In genomic region chr6:167444602-167445346, GRCh38 we compare ENCODE assay signal across 28 cellular contexts.
"Had no signal": no experiment of that assay in that cellular context is flagged by ENCODE, and none has a peak within 500 bp of the region (broad histone marks: within the 10 kb centered on the region; RNA-seq: fewer than 3 reads in every experiment).

No MANE protein-coding gene starts in this region.

- H3K27me3 Mint-ChIP-seq: activated CD4-positive, alpha-beta memory T cell treated with anti-CD3 and anti-CD28 coated beads for 36 hours; progenitor cell of endocrine pancreas; stimulated activated naive B cell treated with anti-CD40 and anti-IgM and Interleukin-4, amounts not matched to agents 10 μg/mL and 1 μg/mL and 100 μg/mL, for 72 hours had no signal

- H3K27me3 ChIP-seq: ascending aorta, brain microvascular endothelial cell, left lung, sigmoid colon, stomach, thyroid gland, upper lobe of left lung, vagina had no signal

- H3K4me3 Mint-ChIP-seq: activated CD4-positive, alpha-beta memory T cell treated with anti-CD3 and anti-CD28 coated beads for 36 hours; activated naive CD4-positive, alpha-beta T cell treated with anti-CD3 and anti-CD28 coated beads, Interleukin-2, amount 10 ng/mL, durations not matched to agents 7 days and 5 days; activated naive CD8-positive, alpha-beta T cell treated with anti-CD3 and anti-CD28 coated beads, Interleukin-2, amount 10 ng/mL, durations not matched to agents 7 days and 5 days; activated T-cell treated with anti-CD3 and anti-CD28 coated beads, Interleukin-2, amount 50 U/mL, for 24 hours; natural killer cell; stimulated activated naive B cell treated with anti-CD40 and anti-IgM and Interleukin-4, amounts not matched to agents 10 μg/mL and 1 μg/mL and 100 μg/mL, for 72 hours had no signal

- H3K36me3 ChIP-seq: ascending aorta, brain microvascular endothelial cell, left lung, lower lobe of right lung, neutrophil, sigmoid colon, stomach, thyroid gland, upper lobe of left lung, vagina, WERI-Rb-1 had no signal

- H3K9me3 ChIP-seq: ascending aorta, left lung, lower lobe of right lung, neutrophil, sigmoid colon, stomach, thyroid gland, upper lobe of left lung, vagina had no signal

- DNase-seq: activated CD4-positive, alpha-beta memory T cell treated with anti-CD3 and anti-CD28 coated beads for 36 hours; activated CD4-positive, alpha-beta T cell treated with anti-CD3 and anti-CD28 coated beads for 48 hours; activated CD8-positive, alpha-beta memory T cell treated with anti-CD3 and anti-CD28 coated beads, Interleukin-2, amount 50 U/mL, for 4 hours; activated gamma-delta T cell; activated naive CD4-positive, alpha-beta T cell treated with anti-CD3 and anti-CD28 coated beads, Interleukin-2, amount 10 ng/mL, durations not matched to agents 7 days and 5 days; activated naive CD8-positive, alpha-beta T cell treated with anti-CD3 and anti-CD28 coated beads, Interleukin-2, amount 10 ng/mL, durations not matched to agents 7 days and 5 days; activated T-cell treated with anti-CD3 and anti-CD28 coated beads, Interleukin-2, amount 50 U/mL, for 24 hours; brain microvascular endothelial cell; cortex of kidney; foreskin fibroblast; left lung; lower lobe of right lung; mesenchymal stem cell; natural killer cell; sigmoid colon; small intestine; stimulated activated CD4-positive, alpha-beta T cell treated with anti-CD3 and anti-CD28 coated beads, Interleukin-4, amount 100 ng/mL, for 24 hours; stimulated activated naive B cell treated with anti-CD40 and anti-IgM and Interleukin-4, amounts not matched to agents 10 μg/mL and 1 μg/mL and 100 μg/mL, for 72 hours; stomach; T-helper 9 cell; thyroid gland; upper lobe of left lung; WERI-Rb-1 had no signal

- H3K4me1 ChIP-seq: ascending aorta, left lung, thyroid gland, vagina had no signal

- H3K9me3 Mint-ChIP-seq: activated CD4-positive, alpha-beta memory T cell treated with anti-CD3 and anti-CD28 coated beads for 36 hours; activated naive CD4-positive, alpha-beta T cell treated with anti-CD3 and anti-CD28 coated beads, Interleukin-2, amount 10 ng/mL, durations not matched to agents 7 days and 5 days; activated naive CD8-positive, alpha-beta T cell treated with anti-CD3 and anti-CD28 coated beads, Interleukin-2, amount 10 ng/mL, durations not matched to agents 7 days and 5 days; activated T-cell treated with anti-CD3 and anti-CD28 coated beads, Interleukin-2, amount 50 U/mL, for 24 hours; natural killer cell; stimulated activated naive B cell treated with anti-CD40 and anti-IgM and Interleukin-4, amounts not matched to agents 10 μg/mL and 1 μg/mL and 100 μg/mL, for 72 hours had no signal

- H3K36me3 Mint-ChIP-seq: activated CD4-positive, alpha-beta memory T cell treated with anti-CD3 and anti-CD28 coated beads for 36 hours; activated naive CD4-positive, alpha-beta T cell treated with anti-CD3 and anti-CD28 coated beads, Interleukin-2, amount 10 ng/mL, durations not matched to agents 7 days and 5 days; activated naive CD8-positive, alpha-beta T cell treated with anti-CD3 and anti-CD28 coated beads, Interleukin-2, amount 10 ng/mL, durations not matched to agents 7 days and 5 days; natural killer cell; stimulated activated naive B cell treated with anti-CD40 and anti-IgM and Interleukin-4, amounts not matched to agents 10 μg/mL and 1 μg/mL and 100 μg/mL, for 72 hours had no signal

- H3K4me1 Mint-ChIP-seq: activated naive CD4-positive, alpha-beta T cell treated with anti-CD3 and anti-CD28 coated beads, Interleukin-2, amount 10 ng/mL, durations not matched to agents 7 days and 5 days; activated naive CD8-positive, alpha-beta T cell treated with anti-CD3 and anti-CD28 coated beads, Interleukin-2, amount 10 ng/mL, durations not matched to agents 7 days and 5 days; natural killer cell; stimulated activated naive B cell treated with anti-CD40 and anti-IgM and Interleukin-4, amounts not matched to agents 10 μg/mL and 1 μg/mL and 100 μg/mL, for 72 hours had no signal

- H3K27ac ChIP-seq: ascending aorta, brain microvascular endothelial cell, left lung, lower lobe of right lung, neutrophil, sigmoid colon, stomach, thyroid gland, upper lobe of left lung, vagina, WERI-Rb-1 had no signal

- H3K27ac Mint-ChIP-seq: activated CD4-positive, alpha-beta memory T cell treated with anti-CD3 and anti-CD28 coated beads for 36 hours; activated naive CD4-positive, alpha-beta T cell treated with anti-CD3 and anti-CD28 coated beads, Interleukin-2, amount 10 ng/mL, durations not matched to agents 7 days and 5 days; activated naive CD8-positive, alpha-beta T cell treated with anti-CD3 and anti-CD28 coated beads, Interleukin-2, amount 10 ng/mL, durations not matched to agents 7 days and 5 days; activated T-cell treated with anti-CD3 and anti-CD28 coated beads, Interleukin-2, amount 50 U/mL, for 24 hours; natural killer cell; progenitor cell of endocrine pancreas; stimulated activated naive B cell treated with anti-CD40 and anti-IgM and Interleukin-4, amounts not matched to agents 10 μg/mL and 1 μg/mL and 100 μg/mL, for 72 hours had no signal

- H3K4me3 ChIP-seq: ascending aorta, left lung, lower lobe of right lung, sigmoid colon, stomach, thyroid gland, upper lobe of left lung, vagina had no signal

- ATAC-seq: esophagus mucosa; left lung; lower lobe of right lung; natural killer cell; stimulated activated naive B cell treated with anti-CD40 and anti-IgM and Interleukin-4, amounts not matched to agents 10 μg/mL and 1 μg/mL and 100 μg/mL, for 72 hours had no signal
